Comparison of ENCODE assay signal across 9 cellular contexts in the genomic region with DNA sequence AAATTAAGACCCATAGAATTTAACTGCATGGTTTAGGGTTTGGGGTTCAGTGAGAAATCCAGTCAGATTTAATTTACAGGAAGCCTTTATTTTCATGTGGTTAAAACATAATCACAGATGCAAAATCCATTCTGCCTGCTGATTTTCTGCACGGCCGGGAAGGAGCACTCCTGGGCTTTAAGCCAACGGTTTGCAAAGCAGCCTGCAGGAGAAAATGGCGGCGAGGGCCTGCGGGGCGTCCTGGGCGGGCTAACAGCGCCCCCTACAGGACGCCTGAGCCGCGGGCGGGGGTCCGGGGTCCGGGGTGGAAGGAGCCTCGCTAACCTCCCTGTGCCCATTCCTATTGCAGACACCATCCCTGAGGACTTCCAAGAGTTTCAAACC. TPM values are rescaled to one million over a fixed set of nuclear protein-coding genes. Genes with fewer than 3 reads are reported as not detected.
DNase-seq lines count a peak whose midpoint lies in the region; ATAC-seq and TF ChIP-seq lines count a peak whose summit lies in the region.
"Had no signal": no experiment of that assay in that cellular context is flagged by ENCODE, and none has a peak within 500 bp of the region (broad histone marks: within the 10 kb centered on the region; RNA-seq: fewer than 3 reads in every experiment).

No MANE protein-coding gene starts in this region.

- no peaks in the 10 kb centered on the region for H3K27me3 Mint-ChIP-seq in activated B cell treated with CpG ODN at 0.5 μM for 24 hours
- H3K27me3 Mint-ChIP-seq in dendritic cell treated with granulocyte-macrophage colony-stimulating factor and Interleukin-4, amounts not matched to agents 40 ng/mL and 50 ng/mL, for 4 days, result no peaks in the 10 kb centered on the region

- TF ChIP-seq CTCF in GM12875 (IDR thresholded peaks at IDR 0.05; ENCODE audit: borderline replicate concordance, insufficient read depth, low read depth, low read length) (peak; percentile 84), activated B cell treated with CpG ODN at 0.5 μM for 24 hours (IDR thresholded peaks at IDR 0.05) (no peak), lower lobe of right lung (IDR thresholded peaks at IDR 0.05) (peak; percentile 84)

- POLR2A ChIA-PET in activated B cell treated with CpG ODN at 0.5 μM for 24 hours (lab: Charles Lee), result no interaction called here

- H3K4me1 ChIP-seq in lower lobe of right lung, result peaks cover 11% of the 10 kb centered on the region

- H3K27ac ChIP-seq in lower lobe of right lung, result peak overlapping the region; percentile 32
- H3K27ac ChIP-seq: epithelial cell of prostate had no signal

- no peak overlapping the region for H3K27ac Mint-ChIP-seq in activated B cell treated with CpG ODN at 0.5 μM for 24 hours
- H3K27ac Mint-ChIP-seq in dendritic cell treated with granulocyte-macrophage colony-stimulating factor and Interleukin-4, amounts not matched to agents 40 ng/mL and 50 ng/mL, for 4 days, result no peak overlapping the region

- intact Hi-C loops in activated B cell treated with CpG ODN at 0.5 μM for 24 hours (cut with micrococcal nuclease), result loop anchor here (1.0 kb wide), 4 partner anchors 203 to 1061 kb away; no protein-coding TSS in a partner anchor
- intact Hi-C loops in dendritic cell treated with granulocyte-macrophage colony-stimulating factor and Interleukin-4, amounts not matched to agents 40 ng/mL and 50 ng/mL, for 4 days (cut with micrococcal nuclease), result loop anchor here (1.0 to 5.0 kb wide), 2 partner anchors 204 to 220 kb away; no protein-coding TSS in a partner anchor
- intact Hi-C loops in lower lobe of right lung (cut with DNase I), result no loop called here

- H3K9me3 ChIP-seq in lower lobe of right lung, result no peaks in the 10 kb centered on the region

- H3K9me3 Mint-ChIP-seq in activated B cell treated with CpG ODN at 0.5 μM for 24 hours, result no peaks in the 10 kb centered on the region
- H3K9me3 Mint-ChIP-seq in dendritic cell treated with granulocyte-macrophage colony-stimulating factor and Interleukin-4, amounts not matched to agents 40 ng/mL and 50 ng/mL, for 4 days, result no peaks in the 10 kb centered on the region

- CTCF ChIA-PET in activated B cell treated with CpG ODN at 0.5 μM for 24 hours (lab: Charles Lee), result interaction anchor here (0.9 to 2.3 kb wide), 12 partner anchors 9 to 529 kb away, joined by 3 to 12 read pairs (median 5); no protein-coding TSS in a partner anchor

- ATAC-seq in activated B cell treated with CpG ODN at 0.5 μM for 24 hours (ENCODE audit: low read depth), result peak; percentile 42
- peak; percentile 92 to 93 for ATAC-seq in lower lobe of right lung
- no peak for ATAC-seq in GM18870 (IDR thresholded peaks at IDR 0.05; ENCODE audit: unreplicated experiment)

- no peaks in the 10 kb centered on the region for H3K36me3 ChIP-seq in lower lobe of right lung

- DNase-seq in NCI-H2081 treated with DMSO at 0.1 percent for 48 hours (lab: John Stamatoyannopoulos, UW), result peak; percentile 47
- DNase-seq in activated B cell treated with CpG ODN at 0.5 μM for 24 hours, result no peak
- DNase-seq in lower lobe of right lung, result peak; percentile 76
- peak; percentile 21 for DNase-seq in stimulated activated CD8-positive, alpha-beta memory T cell treated with anti-CD3 and anti-CD28 coated beads, Interleukin-12 subunit alpha, Interleukin-12 subunit beta, amount 100 ng/mL, for 24 hours (ENCODE audit: extremely low read depth)
- DNase-seq in SIG-M5 treated with dmso at 0.1 percent for 504 hours (lab: John Stamatoyannopoulos, UW; ENCODE audit: unreplicated experiment), result no peak

- H3K36me3 Mint-ChIP-seq in activated B cell treated with CpG ODN at 0.5 μM for 24 hours (ENCODE audit: low read depth), result no peaks in the 10 kb centered on the region
- peaks cover 7% of the 10 kb centered on the region for H3K36me3 Mint-ChIP-seq in dendritic cell treated with granulocyte-macrophage colony-stimulating factor and Interleukin-4, amounts not matched to agents 40 ng/mL and 50 ng/mL, for 4 days (ENCODE audit: low read depth)

- peak overlapping the region; percentile 72 for H3K4me3 Mint-ChIP-seq in activated B cell treated with CpG ODN at 0.5 μM for 24 hours
- peak overlapping the region; percentile 66 for H3K4me3 Mint-ChIP-seq in dendritic cell treated with granulocyte-macrophage colony-stimulating factor and Interleukin-4, amounts not matched to agents 40 ng/mL and 50 ng/mL, for 4 days

- peaks cover 7% of the 10 kb centered on the region for H3K4me1 Mint-ChIP-seq in activated B cell treated with CpG ODN at 0.5 μM for 24 hours
- H3K4me1 Mint-ChIP-seq in dendritic cell treated with granulocyte-macrophage colony-stimulating factor and Interleukin-4, amounts not matched to agents 40 ng/mL and 50 ng/mL, for 4 days (ENCODE audit: low read depth), result peaks cover 6% of the 10 kb centered on the region

- no peak overlapping the region for H3K4me3 ChIP-seq in GM12875 (ENCODE audit: low read depth, low read length)
- peak overlapping the region; percentile 33 for H3K4me3 ChIP-seq in lower lobe of right lung

- H3K27me3 ChIP-seq in lower lobe of right lung (ENCODE audit: low read depth), result no peaks in the 10 kb centered on the region

RNA-seq across cellular contexts. Expression of gene THBS4, which starts 47.6 kb away (rescaled TPM):
- total RNA-seq in activated B cell treated with CpG ODN at 0.5 μM for 24 hours (0.20 and 0.27 TPM in 2 replicates), lower lobe of right lung (2.9 TPM)

Comparison
In these comparisons a context has a peak if more than half of its experiments do, and no peak if none do; other contexts are left out.
1. DNase-seq: peak in NCI-H2081 treated with DMSO at 0.1 percent for 48 hours (single experiment), lower lobe of right lung (single experiment) and stimulated activated CD8-positive, alpha-beta memory T cell treated with anti-CD3 and anti-CD28 coated beads, Interleukin-12 subunit alpha, Interleukin-12 subunit beta, amount 100 ng/mL, for 24 hours (single experiment); none in activated B cell treated with CpG ODN at 0.5 μM for 24 hours (single experiment) and SIG-M5 treated with dmso at 0.1 percent for 504 hours (single experiment).